Comparison of ENCODE assay signal across 1 cellular context in the genomic region with DNA sequence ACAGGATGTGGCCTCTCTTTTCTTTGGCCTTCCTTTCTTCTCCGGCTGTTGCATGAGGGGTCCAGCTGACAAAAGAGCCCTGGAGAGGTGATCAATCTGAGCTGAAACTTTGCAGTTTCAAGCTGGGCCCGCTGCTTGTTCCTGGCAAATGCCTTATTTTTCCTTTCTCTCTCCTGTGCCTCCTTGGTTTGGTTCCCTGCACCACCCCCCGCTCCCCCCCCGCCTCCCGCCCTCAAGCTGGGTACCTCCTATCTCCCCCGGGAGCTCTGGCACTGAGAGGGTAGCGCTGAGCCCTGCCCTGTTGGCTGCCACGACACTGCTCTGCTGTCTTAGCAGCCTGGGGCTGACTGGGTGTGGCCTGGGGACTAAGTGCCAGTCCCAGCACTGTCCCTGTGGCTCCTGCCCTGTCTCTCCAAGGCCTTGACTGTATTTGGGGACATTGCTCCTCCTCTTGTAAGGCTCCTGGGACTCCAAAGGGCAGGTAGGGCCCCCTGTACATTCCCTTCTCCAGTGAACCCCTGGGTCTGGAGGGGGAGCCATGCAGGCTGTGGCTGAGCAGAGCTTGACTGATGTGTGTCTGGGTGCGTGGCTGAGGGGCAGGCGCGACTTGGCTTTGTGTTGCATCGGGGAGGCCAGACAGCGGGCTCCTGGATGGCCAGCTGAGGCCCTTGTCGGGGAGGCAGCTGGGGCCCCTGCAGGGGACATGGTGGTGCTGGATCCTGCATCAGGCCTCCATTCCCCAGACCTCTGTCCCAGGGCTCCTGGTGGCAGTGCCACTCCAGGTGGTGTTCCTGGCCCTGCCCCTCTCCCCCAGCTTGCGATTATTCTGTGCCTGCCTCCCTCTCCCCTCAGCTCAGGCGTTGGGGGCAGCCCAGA.
A peak's percentile ranks its signal among the peaks of the same experiment; 100 is the strongest.
TF ChIP-seq lines count a peak whose summit lies in the region.

No MANE protein-coding gene starts in this region.

TF ChIP-seq in K562, 482 proteins besides CTCF, POLR2A, EP300 and RAD21:
- TF ChIP-seq MCM7 (IDR thresholded peaks at IDR 0.05): no peak
- TF ChIP-seq RFX7 (CRISPR knock-in tag; IDR thresholded peaks at IDR 0.05): no peak
- TF ChIP-seq KLF10 (CRISPR knock-in tag; IDR thresholded peaks at IDR 0.05): no peak
- TF ChIP-seq, protein P1, sequence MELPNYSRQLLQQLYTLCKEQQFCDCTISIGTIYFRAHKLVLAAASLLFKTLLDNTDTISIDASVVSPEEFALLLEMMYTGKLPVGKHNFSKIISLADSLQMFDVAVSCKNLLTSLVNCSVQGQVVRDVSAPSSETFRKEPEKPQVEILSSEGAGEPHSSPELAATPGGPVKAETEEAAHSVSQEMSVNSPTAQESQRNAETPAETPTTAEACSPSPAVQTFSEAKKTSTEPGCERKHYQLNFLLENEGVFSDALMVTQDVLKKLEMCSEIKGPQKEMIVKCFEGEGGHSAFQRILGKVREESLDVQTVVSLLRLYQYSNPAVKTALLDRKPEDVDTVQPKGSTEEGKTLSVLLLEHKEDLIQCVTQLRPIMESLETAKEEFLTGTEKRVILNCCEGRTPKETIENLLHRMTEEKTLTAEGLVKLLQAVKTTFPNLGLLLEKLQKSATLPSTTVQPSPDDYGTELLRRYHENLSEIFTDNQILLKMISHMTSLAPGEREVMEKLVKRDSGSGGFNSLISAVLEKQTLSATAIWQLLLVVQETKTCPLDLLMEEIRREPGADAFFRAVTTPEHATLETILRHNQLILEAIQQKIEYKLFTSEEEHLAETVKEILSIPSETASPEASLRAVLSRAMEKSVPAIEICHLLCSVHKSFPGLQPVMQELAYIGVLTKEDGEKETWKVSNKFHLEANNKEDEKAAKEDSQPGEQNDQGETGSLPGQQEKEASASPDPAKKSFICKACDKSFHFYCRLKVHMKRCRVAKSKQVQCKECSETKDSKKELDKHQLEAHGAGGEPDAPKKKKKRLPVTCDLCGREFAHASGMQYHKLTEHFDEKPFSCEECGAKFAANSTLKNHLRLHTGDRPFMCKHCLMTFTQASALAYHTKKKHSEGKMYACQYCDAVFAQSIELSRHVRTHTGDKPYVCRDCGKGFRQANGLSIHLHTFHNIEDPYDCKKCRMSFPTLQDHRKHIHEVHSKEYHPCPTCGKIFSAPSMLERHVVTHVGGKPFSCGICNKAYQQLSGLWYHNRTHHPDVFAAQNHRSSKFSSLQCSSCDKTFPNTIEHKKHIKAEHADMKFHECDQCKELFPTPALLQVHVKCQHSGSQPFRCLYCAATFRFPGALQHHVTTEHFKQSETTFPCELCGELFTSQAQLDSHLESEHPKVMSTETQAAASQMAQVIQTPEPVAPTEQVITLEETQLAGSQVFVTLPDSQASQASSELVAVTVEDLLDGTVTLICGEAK (IDR thresholded peaks at IDR 0.05): no peak
- TF ChIP-seq, protein P1 (CRISPR knock-in tag; IDR thresholded peaks at IDR 0.05): no peak
- peak; percentile 43; the same call in 1 of the 2 replicates for TF ChIP-seq POLR2G (IDR thresholded peaks at IDR 0.05; ENCODE audit: low read depth, low read length)
- TF ChIP-seq MAZ (CRISPR knock-in tag; conservative IDR thresholded peaks at IDR 0.05 in 1 of 2, IDR thresholded peaks at IDR 0.05 in 1 of 2): 0 out of 4 replicates have a peak, but pooled peaks of 1 of the 2 experiments have one; percentile 3
- no peak for TF ChIP-seq CBFA2T2 (conservative IDR thresholded peaks at IDR 0.05)
- no peak for TF ChIP-seq SRF (CRISPR knock-in tag; IDR thresholded peaks at IDR 0.05)
- no peak for TF ChIP-seq NFIC (IDR thresholded peaks at IDR 0.05)
